Comparison of ENCODE assay signal across 11 cellular contexts in the genomic region with DNA sequence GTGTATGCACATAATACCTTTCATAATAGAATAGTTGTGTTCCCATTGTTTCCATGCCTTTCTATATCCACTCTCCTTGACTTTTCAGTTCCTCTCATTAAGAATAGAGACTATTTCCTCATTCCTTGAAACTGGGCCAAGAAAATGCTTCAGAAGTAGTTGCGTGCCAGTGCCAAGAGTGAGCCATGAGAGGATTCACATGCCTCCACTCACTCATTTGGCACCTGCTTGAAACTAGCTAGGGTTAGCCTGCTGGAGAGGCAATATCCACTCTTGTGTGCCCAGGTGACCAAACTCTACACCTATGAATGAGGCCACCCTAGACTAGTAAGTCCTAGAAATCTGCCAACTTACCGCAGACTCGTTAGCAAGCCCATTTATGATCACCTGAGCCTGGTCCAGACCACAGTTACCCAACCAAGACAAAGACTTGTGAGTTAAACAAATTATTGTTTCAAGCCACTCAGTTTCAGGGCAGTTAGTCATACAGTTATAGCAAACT.
DNase-seq lines count a peak whose midpoint lies in the region; ATAC-seq, FAIRE-seq and TF ChIP-seq lines count a peak whose summit lies in the region.
"Had no signal": no experiment of that assay in that cellular context is flagged by ENCODE, and none has a peak within 500 bp of the region (broad histone marks: within the 10 kb centered on the region; RNA-seq: fewer than 3 reads in every experiment).

No MANE protein-coding gene starts in this region.

- no peak for TF ChIP-seq CTCF in hepatocyte (IDR thresholded peaks at IDR 0.05; ENCODE audit: poor library complexity)

- 95% methylated on average over 3 of the region's 3 CpGs for WGBS in hepatocyte (ENCODE audit: low lambda C conversion rate, missing lambda C conversion rate)

- ATAC-seq in HG02678 (IDR thresholded peaks at IDR 0.05; ENCODE audit: unreplicated experiment) (peak; percentile 39), GM21576 (IDR thresholded peaks at IDR 0.05; ENCODE audit: unreplicated experiment) (no peak)

- H3K4me1 ChIP-seq in hepatocyte (ENCODE audit: insufficient read depth) = no peaks in the 10 kb centered on the region

- H3K27ac ChIP-seq in hepatocyte = no peak overlapping the region

- no peak overlapping the region for H2AFZ ChIP-seq in hepatocyte

- H3K9me3 ChIP-seq in hepatocyte (ENCODE audit: low read depth) = no peaks in the 10 kb centered on the region

- no peaks in the 10 kb centered on the region for H4K20me1 ChIP-seq in hepatocyte (ENCODE audit: insufficient read depth, poor library complexity, severe bottlenecking)

- no peaks in the 10 kb centered on the region for H3K27me3 ChIP-seq in hepatocyte

- no peaks in the 10 kb centered on the region for H3K36me3 ChIP-seq in hepatocyte (replicated peaks; ENCODE audit: insufficient read depth, low read depth)

- no peak for TF ChIP-seq POLR2A in GM12891 (IDR thresholded peaks at IDR 0.05; ENCODE audit: low read depth, low read length)

- H3K4me3 ChIP-seq in hepatocyte = no peak overlapping the region

- no peak for DNase-seq in GM12891 (ENCODE audit: insufficient read length, low spot score)
- DNase-seq in RCC 7860 (ENCODE audit: low spot score) = peak; percentile 15
- DNase-seq in hepatocyte (ENCODE audit: low spot score) = peak; percentile 11
- DNase-seq in activated CD8-positive, alpha-beta memory T cell treated with anti-CD3 and anti-CD28 coated beads, Interleukin-2, amount 50 U/mL, for 4 hours = no peak
- DNase-seq in stimulated activated CD4-positive, alpha-beta T cell treated with anti-CD3 and anti-CD28 coated beads, Interleukin-2, amount 100 ng/mL, for 48 hours = no peak
- DNase-seq in SK-N-DZ (ENCODE audit: low spot score) = no peak
- DNase-seq: activated B cell treated with CpG ODN at 0.5 μM for 24 hours, cerebellar nuclear complex, NCI-H1930 had no signal

- no peaks in the 10 kb centered on the region for H3K9me2 ChIP-seq in hepatocyte (replicated peaks; ENCODE audit: insufficient read depth)

- no peak overlapping the region for H3K4me2 ChIP-seq in hepatocyte

- FAIRE-seq in GM12891 (lab: Jason Lieb, UNC) = peak; percentile 71
- peak; percentile 56 for FAIRE-seq in RCC 7860 (lab: Jason Lieb, UNC)

- no peaks in the 10 kb centered on the region for H3K79me2 ChIP-seq in hepatocyte

TF ChIP-seq in GM12891, 5 proteins besides CTCF, POLR2A, EP300 and RAD21:
- TF ChIP-seq POU2F2 (IDR thresholded peaks at IDR 0.05; ENCODE audit: low read depth, low read length) = no peak
- TF ChIP-seq TAF1 (IDR thresholded peaks at IDR 0.05; ENCODE audit: low read depth, low read length) = no peak
- peak; percentile 7 for TF ChIP-seq PAX5 (IDR thresholded peaks at IDR 0.05; ENCODE audit: insufficient read depth, low read length, severe bottlenecking)

Comparison
In these comparisons a context has a peak if more than half of its experiments do, and no peak if none do; other contexts are left out.
1. DNase-seq: peak in RCC 7860 (single experiment) and hepatocyte (single experiment); none in GM12891 (single experiment), activated CD8-positive, alpha-beta memory T cell treated with anti-CD3 and anti-CD28 coated beads, Interleukin-2, amount 50 U/mL, for 4 hours (single experiment), stimulated activated CD4-positive, alpha-beta T cell treated with anti-CD3 and anti-CD28 coated beads, Interleukin-2, amount 100 ng/mL, for 48 hours (0 of 2) and SK-N-DZ (single experiment).